Comparison of ENCODE assay signal across 8 cellular contexts in the genomic region with DNA sequence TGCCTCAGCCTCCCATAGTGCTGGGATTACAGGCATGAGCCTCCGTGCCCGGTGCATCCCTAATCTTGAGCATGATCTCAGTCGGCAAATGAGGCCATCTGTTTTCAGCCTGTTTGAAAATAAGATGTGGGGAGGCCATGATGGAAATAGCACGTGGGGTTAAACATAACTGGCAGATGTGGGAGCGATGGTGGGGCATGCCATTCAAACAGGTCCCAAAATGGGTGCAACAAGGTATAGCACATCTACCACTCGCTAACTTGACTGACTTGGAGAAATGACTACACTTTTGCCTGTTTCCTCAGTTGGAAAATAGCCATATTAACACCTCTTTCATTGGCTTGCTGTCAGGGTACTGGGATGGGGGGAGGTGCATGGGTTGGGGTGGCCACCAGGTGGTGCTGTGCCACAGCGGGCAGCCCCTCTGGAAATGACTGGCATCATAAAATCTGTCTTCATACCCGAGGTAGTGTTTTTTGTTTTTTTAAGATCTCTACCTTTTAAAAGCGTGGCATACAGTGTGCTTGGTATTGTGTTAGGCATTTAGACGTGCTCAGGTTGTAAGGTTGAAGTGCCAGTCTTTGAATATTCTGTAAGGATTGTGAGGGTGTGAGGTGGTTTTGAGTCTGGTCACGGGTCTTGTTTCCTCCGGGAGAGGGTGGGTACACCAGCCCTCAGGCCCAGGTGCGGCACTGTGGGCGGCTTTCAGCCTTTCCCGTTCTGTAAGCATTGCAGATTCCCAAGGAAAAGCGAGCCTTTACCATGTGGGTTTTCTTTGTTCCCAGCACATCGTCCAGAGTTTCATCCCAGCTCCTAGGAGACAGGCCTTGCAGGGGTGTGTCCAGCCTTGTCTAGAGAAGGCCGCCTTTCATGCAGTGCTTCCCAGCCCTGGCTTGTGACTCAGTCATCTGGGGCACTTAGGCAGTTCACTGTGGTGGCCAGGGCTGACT. TPM values are rescaled to one million over a fixed set of nuclear protein-coding genes. Genes with fewer than 3 reads are reported as not detected.
A peak's percentile ranks its signal among the peaks of the same experiment; 100 is the strongest.
DNase-seq lines count a peak whose midpoint lies in the region; ATAC-seq and TF ChIP-seq lines count a peak whose summit lies in the region.

No MANE protein-coding gene starts in this region.

- H4K20me1 ChIP-seq in DOHH2 (ENCODE audit: control insufficient read depth, insufficient read depth, low read depth, low read length) = peaks cover 19% of the 10 kb centered on the region; the same call in 1 of the 2 replicates
- peaks cover 54% of the 10 kb centered on the region for H4K20me1 ChIP-seq in SK-N-SH (ENCODE audit: insufficient read depth)

- H3F3A ChIP-seq in DOHH2 (ENCODE audit: control insufficient read depth, insufficient read depth) (peaks cover 67% of the 10 kb centered on the region), SK-N-SH (replicated peaks; ENCODE audit: insufficient read depth) (peaks cover 62% of the 10 kb centered on the region)

- H3K4me1 Mint-ChIP-seq in activated naive CD4-positive, alpha-beta T cell treated with anti-CD3 and anti-CD28 coated beads, Interleukin-2, amount 10 ng/mL, durations not matched to agents 7 days and 5 days = peaks cover 79% of the 10 kb centered on the region

- DNase-seq in HuH-7 (ENCODE audit: low spot score) = peak; percentile 97
- peak; percentile 94 for DNase-seq in SK-N-SH
- DNase-seq in activated naive CD4-positive, alpha-beta T cell treated with anti-CD3 and anti-CD28 coated beads, Interleukin-2, amount 10 ng/mL, durations not matched to agents 7 days and 5 days = peak; percentile 87
- DNase-seq in germinal center (ENCODE audit: low spot score) = peak; percentile 87
- DNase-seq in pons (ENCODE audit: low spot score) = peak; percentile 92
- peak; percentile 75 to 91 for DNase-seq in upper lobe of left lung

- peaks cover 47% of the 10 kb centered on the region for H3K36me3 Mint-ChIP-seq in activated naive CD4-positive, alpha-beta T cell treated with anti-CD3 and anti-CD28 coated beads, Interleukin-2, amount 10 ng/mL, durations not matched to agents 7 days and 5 days

- POLR2A ChIA-PET in SK-N-SH (lab: Yijun Ruan, JAX) = interaction anchor here (1.0 to 1.1 kb wide), 2 partner anchors 8 to 35 kb away, joined by 3 to 5 read pairs; no protein-coding TSS in a partner anchor

- H3K27me3 ChIP-seq in DOHH2 (ENCODE audit: control insufficient read depth, low read length) (no peaks in the 10 kb centered on the region), SK-N-SH (ENCODE audit: insufficient read depth) (no peaks in the 10 kb centered on the region), upper lobe of left lung (no peaks in the 10 kb centered on the region)

- TF ChIP-seq POLR2A in upper lobe of left lung (IDR thresholded peaks at IDR 0.05) = no peak

- H3K4me1 ChIP-seq in DOHH2 (ENCODE audit: control insufficient read depth, low read length) (peaks cover 84% of the 10 kb centered on the region), SK-N-SH (ENCODE audit: control insufficient read depth in 1 of 2, insufficient read depth in 2 of 2, low read depth in 1 of 2, low read length in 1 of 2) (peaks cover 16 to 80% of the 10 kb centered on the region in 2 experiments), upper lobe of left lung (peaks cover 43 to 73% (median 58%) of the 10 kb centered on the region in 4 donors)

- peaks cover 58% of the 10 kb centered on the region for H3K36me3 ChIP-seq in DOHH2 (ENCODE audit: control insufficient read depth, low read length)
- H3K36me3 ChIP-seq in SK-N-SH (replicated peaks in 1 of 2; ENCODE audit: control insufficient read depth in 1 of 2, insufficient read depth in 2 of 2, low read length in 1 of 2) = peaks cover 35 to 54% of the 10 kb centered on the region in 2 experiments
- H3K36me3 ChIP-seq in upper lobe of left lung = peaks cover 0 to 50% (median 35%) of the 10 kb centered on the region in 4 donors

- H3K27me3 Mint-ChIP-seq in activated naive CD4-positive, alpha-beta T cell treated with anti-CD3 and anti-CD28 coated beads, Interleukin-2, amount 10 ng/mL, durations not matched to agents 7 days and 5 days = peaks cover 24% of the 10 kb centered on the region

- H3K9me2 ChIP-seq in DOHH2 (replicated peaks; ENCODE audit: control insufficient read depth, low read length) (no peaks in the 10 kb centered on the region), SK-N-SH (no peaks in the 10 kb centered on the region)

- TF ChIP-seq EP300 in SK-N-SH (IDR thresholded peaks at IDR 0.05; ENCODE audit: borderline replicate concordance in 1 of 2, low read depth in 1 of 2, low read length in 1 of 2) = peak in 1 of 2 experiments; percentile 50; a peak in 1 of 4 replicates
- TF ChIP-seq EP300 in upper lobe of left lung (IDR thresholded peaks at IDR 0.05) = no peak

- H3K27ac ChIP-seq in DOHH2 (ENCODE audit: low read depth, low read length) (peak overlapping the region; percentile 2; the same call in 1 of the 2 replicates), SK-N-SH (ENCODE audit: low read depth in 2 of 2, low read length in 1 of 2) (peak overlapping the region; percentile 34 to 70), upper lobe of left lung (no peak overlapping the region)

- peak; percentile 53 to 78 for ATAC-seq in upper lobe of left lung (ENCODE audit: low FRiP score in 2 of 2)
- ATAC-seq in GM21717 (IDR thresholded peaks at IDR 0.05; ENCODE audit: unreplicated experiment) = no peak

- peak overlapping the region; percentile 94 for H3K4me2 ChIP-seq in DOHH2 (ENCODE audit: low read length)
- no peak overlapping the region; the same call in 1 of the 2 replicates for H3K4me2 ChIP-seq in SK-N-SH

- no peak overlapping the region for H2AFZ ChIP-seq in SK-N-SH (ENCODE audit: low read depth)

- no peaks in the 10 kb centered on the region for H3K9me3 Mint-ChIP-seq in activated naive CD4-positive, alpha-beta T cell treated with anti-CD3 and anti-CD28 coated beads, Interleukin-2, amount 10 ng/mL, durations not matched to agents 7 days and 5 days

- H3K27ac Mint-ChIP-seq in activated naive CD4-positive, alpha-beta T cell treated with anti-CD3 and anti-CD28 coated beads, Interleukin-2, amount 10 ng/mL, durations not matched to agents 7 days and 5 days = peak overlapping the region; percentile 83

- H3K79me2 ChIP-seq in DOHH2 (ENCODE audit: control insufficient read depth, low read length) (peaks cover 38% of the 10 kb centered on the region), SK-N-SH (ENCODE audit: insufficient read depth) (peaks cover 37% of the 10 kb centered on the region)

- TF ChIP-seq CTCF in DOHH2 (IDR thresholded peaks at IDR 0.05; ENCODE audit: low read depth, low read length, poor library complexity, severe bottlenecking) (peak; percentile 99), SK-N-SH (IDR thresholded peaks at IDR 0.05) (peak; percentile 100), upper lobe of left lung (IDR thresholded peaks at IDR 0.05) (peak; percentile 81 to 97 (median 86))

- peak overlapping the region; percentile 2; the same call in 1 of the 2 replicates for H3K4me3 ChIP-seq in DOHH2 (ENCODE audit: low read length)
- H3K4me3 ChIP-seq in SK-N-SH (ENCODE audit: low read depth in 2 of 2, low read length in 1 of 2) = no peak overlapping the region
- H3K4me3 ChIP-seq in upper lobe of left lung = no peak overlapping the region

- WGBS in SK-N-SH (ENCODE audit: low lambda C conversion rate) = 61% methylated on average over 18 of the region's 18 CpGs
- 60 to 61% methylated on average over 18 of the region's 18 CpGs for WGBS in upper lobe of left lung, 2 donors

- peak overlapping the region; percentile 69 for H3K4me3 Mint-ChIP-seq in activated naive CD4-positive, alpha-beta T cell treated with anti-CD3 and anti-CD28 coated beads, Interleukin-2, amount 10 ng/mL, durations not matched to agents 7 days and 5 days

- CTCF ChIA-PET in SK-N-SH (lab: Yijun Ruan, JAX) = interaction anchor here (0.8 to 4.5 kb wide), 22 partner anchors 8 to 247 kb away, joined by 3 to 30 read pairs (median 4); no protein-coding TSS in a partner anchor
- CTCF ChIA-PET in activated naive CD4-positive, alpha-beta T cell treated with anti-CD3 and anti-CD28 coated beads, Interleukin-2, amount 10 ng/mL, durations not matched to agents 7 days and 5 days (lab: Charles Lee) = interaction anchor here (0.7 to 1.5 kb wide), 5 partner anchors 11 to 151 kb away, joined by 3 to 11 read pairs (median 3); a partner anchor contains a TSS

- no peak overlapping the region for H3K9ac ChIP-seq in SK-N-SH

- H3K9me3 ChIP-seq in DOHH2 (ENCODE audit: control insufficient read depth, insufficient read depth, low read length) = no peaks in the 10 kb centered on the region
- no peaks in the 10 kb centered on the region for H3K9me3 ChIP-seq in SK-N-SH
- H3K9me3 ChIP-seq in upper lobe of left lung = no peaks in the 10 kb centered on the region

- peak; percentile 81 for TF ChIP-seq RAD21 in SK-N-SH (IDR thresholded peaks at IDR 0.05; ENCODE audit: low read length)

TF ChIP-seq in SK-N-SH, 30 proteins besides CTCF, POLR2A, EP300 and RAD21 (continues in another document):
- TF ChIP-seq TEAD4 (IDR thresholded peaks at IDR 0.05; ENCODE audit: borderline replicate concordance, insufficient read depth) (no peak), FOXJ3 (CRISPR knock-in tag; IDR thresholded peaks at IDR 0.05) (peak; percentile 37; the same call in 1 of the 2 replicates)
- TF ChIP-seq, protein P1, sequence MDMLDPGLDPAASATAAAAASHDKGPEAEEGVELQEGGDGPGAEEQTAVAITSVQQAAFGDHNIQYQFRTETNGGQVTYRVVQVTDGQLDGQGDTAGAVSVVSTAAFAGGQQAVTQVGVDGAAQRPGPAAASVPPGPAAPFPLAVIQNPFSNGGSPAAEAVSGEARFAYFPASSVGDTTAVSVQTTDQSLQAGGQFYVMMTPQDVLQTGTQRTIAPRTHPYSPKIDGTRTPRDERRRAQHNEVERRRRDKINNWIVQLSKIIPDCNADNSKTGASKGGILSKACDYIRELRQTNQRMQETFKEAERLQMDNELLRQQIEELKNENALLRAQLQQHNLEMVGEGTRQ (IDR thresholded peaks at IDR 0.05; ENCODE audit: borderline replicate concordance, low read depth, low read length) = no peak

RNA-seq across cellular contexts. Expression of a gene that starts 2.9 kb away (rescaled TPM):
- 16.1 and 17.0 TPM in 2 replicates for polyA plus RNA-seq in SK-N-SH (2012; rRNA removed)
- polyA plus RNA-seq in SK-N-SH (2012; cell fraction: cytosol; rRNA removed) = 4.9 and 7.7 TPM in 2 replicates
- polyA plus RNA-seq in SK-N-SH (2012; cell fraction: nucleus; rRNA removed) = 24.7 and 28.8 TPM in 2 replicates
- total RNA-seq in upper lobe of left lung = 10 to 100 TPM in 1 of 6 donors, 1 to 10 TPM in 5; 2.4 to 10.5 (median 8.0) TPM

RNA-seq across cellular contexts. Expression of a gene that starts 7.0 kb away (rescaled TPM):
- 816 and 4,154 TPM in 2 replicates for polyA plus RNA-seq in SK-N-SH (2012; rRNA removed)
- 2,004 and 5,521 TPM in 2 replicates for polyA plus RNA-seq in SK-N-SH (2012; cell fraction: cytosol; rRNA removed)
- polyA plus RNA-seq in SK-N-SH (2012; cell fraction: nucleus; rRNA removed) = 1,163 and 1,372 TPM in 2 replicates
- total RNA-seq in upper lobe of left lung = 100 to 1,000 TPM; 334 to 709 (median 485) TPM

Comparison
In these comparisons a context has a peak if more than half of its experiments do, and no peak if none do; other contexts are left out.
1. H3K27ac ChIP-seq: peak in DOHH2 (single experiment) and SK-N-SH (2 of 2); none in upper lobe of left lung (0 of 4).
2. Peak in every context shown above with its lines, with median percentiles within 50 percentile points of each other: CTCF ChIP-seq and DNase-seq.